ENCODE assay signal across 16 cellular contexts in genomic region chr3:37558580-37558979, GRCh38.
"Had no signal": no experiment of that assay in that cellular context is flagged by ENCODE, and none has a peak within 500 bp of the region (broad histone marks: within the 10 kb centered on the region; RNA-seq: fewer than 3 reads in every experiment).

No MANE protein-coding gene starts in this region.

- H3K27me3 Mint-ChIP-seq: activated CD4-positive, alpha-beta memory T cell treated with anti-CD3 and anti-CD28 coated beads for 36 hours had no signal

- H3K4me3 ChIP-seq: colonic mucosa, hepatocyte, smooth muscle cell, transverse colon had no signal

- H3K27me3 ChIP-seq: colonic mucosa, hepatocyte, transverse colon had no signal

- ATAC-seq: activated CD4-positive, CD25-positive, alpha-beta regulatory T cell treated with anti-CD3 and anti-CD28 coated beads, Interleukin-2, amount 50 U/mL, for 24 hours had no signal

- H3K4me3 Mint-ChIP-seq: activated CD4-positive, alpha-beta memory T cell treated with anti-CD3 and anti-CD28 coated beads for 36 hours; activated naive CD8-positive, alpha-beta T cell treated with anti-CD3 and anti-CD28 coated beads, Interleukin-2, amount 10 ng/mL, durations not matched to agents 7 days and 5 days; neural crest cell; T-helper 2 cell treated with Interferon-gamma antibody and Interleukin-4, amounts not matched to agents 5 μg/mL and 100 μg/mL, for 36 hours had no signal

- H3K27ac ChIP-seq: colonic mucosa, hepatocyte, parathyroid adenoma, transverse colon had no signal

- H3K36me3 Mint-ChIP-seq: activated CD4-positive, alpha-beta memory T cell treated with anti-CD3 and anti-CD28 coated beads for 36 hours; activated naive CD8-positive, alpha-beta T cell treated with anti-CD3 and anti-CD28 coated beads, Interleukin-2, amount 10 ng/mL, durations not matched to agents 7 days and 5 days had no signal

- H3K9me3 Mint-ChIP-seq: activated CD4-positive, alpha-beta memory T cell treated with anti-CD3 and anti-CD28 coated beads for 36 hours; neural crest cell; T-helper 2 cell treated with Interferon-gamma antibody and Interleukin-4, amounts not matched to agents 5 μg/mL and 100 μg/mL, for 36 hours had no signal

- H3K9me3 ChIP-seq: colonic mucosa, transverse colon had no signal

- H3K36me3 ChIP-seq: colonic mucosa, transverse colon had no signal

- H3K27ac Mint-ChIP-seq: activated CD4-positive, alpha-beta memory T cell treated with anti-CD3 and anti-CD28 coated beads for 36 hours; activated naive CD8-positive, alpha-beta T cell treated with anti-CD3 and anti-CD28 coated beads, Interleukin-2, amount 10 ng/mL, durations not matched to agents 7 days and 5 days; T-helper 2 cell treated with Interferon-gamma antibody and Interleukin-4, amounts not matched to agents 5 μg/mL and 100 μg/mL, for 36 hours had no signal

- DNase-seq: activated CD4-positive, alpha-beta memory T cell treated with anti-CD3 and anti-CD28 coated beads for 36 hours; activated CD8-positive, alpha-beta memory T cell treated with anti-CD3 and anti-CD28 coated beads, Interleukin-2, amount 50 U/mL, for 4 hours; activated naive CD8-positive, alpha-beta T cell treated with anti-CD3 and anti-CD28 coated beads, Interleukin-2, amount 10 ng/mL, durations not matched to agents 7 days and 5 days; caudate nucleus; colonic mucosa; effector CD4-positive, alpha-beta T cell; kidney; retina; SW 1271; transverse colon had no signal

- H3K4me1 Mint-ChIP-seq: activated naive CD8-positive, alpha-beta T cell treated with anti-CD3 and anti-CD28 coated beads, Interleukin-2, amount 10 ng/mL, durations not matched to agents 7 days and 5 days had no signal

- H3K4me1 ChIP-seq: colonic mucosa, parathyroid adenoma, transverse colon had no signal
